8 cellular contexts compared by ENCODE assay signal in the genomic region with DNA sequence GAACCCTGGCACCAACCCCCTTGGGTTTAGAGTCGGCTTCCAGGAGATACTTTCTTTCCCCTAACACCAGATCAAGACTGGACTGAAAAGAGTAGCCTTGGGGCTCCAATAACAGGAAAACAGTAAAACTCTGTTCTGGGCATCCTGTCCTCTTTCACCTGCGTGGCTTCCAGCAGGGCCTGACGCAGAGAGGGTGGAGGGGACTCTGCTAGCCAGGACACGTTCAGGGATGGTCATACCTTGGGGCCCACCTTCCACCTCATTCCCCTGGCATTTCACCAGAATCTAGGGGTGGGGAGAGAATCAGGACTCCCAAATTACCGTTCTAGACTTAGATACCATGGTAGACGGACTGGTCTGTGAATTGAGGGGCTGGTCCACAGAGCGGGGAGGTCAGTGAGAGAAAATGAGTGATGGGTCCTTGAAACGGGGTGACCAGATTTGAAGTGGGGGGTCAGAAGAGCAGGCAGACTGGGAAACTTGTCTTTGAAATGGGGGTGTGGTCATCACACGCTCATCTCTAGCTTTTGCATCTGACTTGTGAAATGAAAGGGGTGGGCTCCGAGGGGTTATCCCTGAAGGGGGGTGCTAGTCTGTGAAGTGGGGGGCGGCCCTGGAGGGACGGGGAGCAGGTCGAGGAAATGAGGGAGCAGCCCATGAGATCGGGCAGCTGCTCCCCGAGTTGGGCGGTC. TPM values are rescaled to one million over a fixed set of nuclear protein-coding genes. Genes with fewer than 3 reads are reported as not detected.
DNase-seq lines count a peak whose midpoint lies in the region; ATAC-seq and TF ChIP-seq lines count a peak whose summit lies in the region.

No MANE protein-coding gene starts in this region.

- H3K36me3 Mint-ChIP-seq in T-helper 17 cell (ENCODE audit: low read depth) = peaks cover 8% of the 10 kb centered on the region

- peaks cover 36% of the 10 kb centered on the region for H3K4me1 Mint-ChIP-seq in T-helper 17 cell

- H3K4me3 Mint-ChIP-seq in T-helper 17 cell = peak overlapping the region; percentile 99

- in situ Hi-C loops in G401 (cut with HindIII; ENCODE audit: low sequenced_read_pairs) = no loop called here

- DNase-seq in G401 (ENCODE audit: low spot score) (peak; percentile 16), T-helper 17 cell (no peak), foreskin keratinocyte (peak; percentile 89 to 95), retinal pigment epithelial cell (ENCODE audit: low read depth) (no peak), cerebellar cortex (ENCODE audit: low spot score) (no peak), NCI-H2081 (lab: John Stamatoyannopoulos, UW) (no peak), SK-N-DZ (ENCODE audit: low spot score) (no peak)

- no peaks in the 10 kb centered on the region for H3K27me3 Mint-ChIP-seq in T-helper 17 cell

- H3K27me3 ChIP-seq in foreskin keratinocyte = no peaks in the 10 kb centered on the region

- TF ChIP-seq CTCF in foreskin keratinocyte (conservative IDR thresholded peaks at IDR 0.05) = no peak
- TF ChIP-seq CTCF in retinal pigment epithelial cell (conservative IDR thresholded peaks at IDR 0.05; ENCODE audit: low read depth, low read length) = no peak

- ATAC-seq in T-helper 17 cell = no peak
- ATAC-seq in foreskin keratinocyte = peak; percentile 69
- ATAC-seq in HG03108 (IDR thresholded peaks at IDR 0.05; ENCODE audit: unreplicated experiment) = no peak

- peak overlapping the region; percentile 82 for H3K4me3 ChIP-seq in retinal pigment epithelial cell (ENCODE audit: low read length)

- H3K4me1 ChIP-seq in foreskin keratinocyte = peaks cover 15% of the 10 kb centered on the region

- H3K27ac ChIP-seq in foreskin keratinocyte = peak overlapping the region; percentile 83

- H3K9me3 ChIP-seq in T-helper 17 cell (ENCODE audit: control insufficient read depth, low read length, poor library complexity, severe bottlenecking) = no peaks in the 10 kb centered on the region

- peak overlapping the region; percentile 98 for H3K27ac Mint-ChIP-seq in T-helper 17 cell

RNA-seq across cellular contexts. Expression of gene PXN, which starts 0.9 kb away (rescaled TPM):
- total RNA-seq in G401 (2014; rRNA removed; shearing (Covaris generic)) = 18.8 and 24.5 TPM in 2 replicates
- total RNA-seq in T-helper 17 cell (100 to 1,000 TPM; 155 to 190 TPM), foreskin keratinocyte (265 and 321 TPM in 2 replicates)
- 219 and 239 TPM in 2 replicates for polyA plus RNA-seq in foreskin keratinocyte
- 13.0 and 14.1 TPM in 2 replicates for polyA plus RNA-seq in SK-N-DZ (2014; cell fraction: cytosol; rRNA removed)
- 8.8 and 15.5 TPM in 2 replicates for polyA plus RNA-seq in SK-N-DZ (2014; cell fraction: nucleus; rRNA removed)

RNA-seq across cellular contexts. Expression of gene RNU4-2, which starts 27.0 kb away (rescaled TPM):
- total RNA-seq in G401 (2014; rRNA removed; shearing (Covaris generic)) = not detected in 2 replicates
- total RNA-seq in T-helper 17 cell (over 10,000 TPM; 12,026 to 15,039 TPM), foreskin keratinocyte (4,915 and 5,654 TPM in 2 replicates)
- polyA plus RNA-seq in foreskin keratinocyte = not detected in 2 replicates
- not detected in 2 replicates for polyA plus RNA-seq in SK-N-DZ (2014; cell fraction: cytosol; rRNA removed)
- polyA plus RNA-seq in SK-N-DZ (2014; cell fraction: nucleus; rRNA removed) = not detected in 2 replicates

RNA-seq across cellular contexts. Expression of gene RNU4-1, which starts 28.4 kb away (rescaled TPM):
- total RNA-seq in G401 (2014; rRNA removed; shearing (Covaris generic)) = not detected in 2 replicates
- total RNA-seq in T-helper 17 cell (1,000 to 10,000 TPM; 2,168 to 2,286 TPM), foreskin keratinocyte (4,069 and 6,144 TPM in 2 replicates)
- polyA plus RNA-seq in foreskin keratinocyte = not detected in 2 replicates
- polyA plus RNA-seq in SK-N-DZ (2014; cell fraction: cytosol; rRNA removed) = not detected in 2 replicates
- polyA plus RNA-seq in SK-N-DZ (2014; cell fraction: nucleus; rRNA removed) = not detected in 2 replicates

RNA-seq across cellular contexts. Expression of gene SIRT4, which starts 37.5 kb away (rescaled TPM):
- 2.9 and 4.6 TPM in 2 replicates for total RNA-seq in G401 (2014; rRNA removed; shearing (Covaris generic))
- total RNA-seq in T-helper 17 cell = 1 to 10 TPM in 1 of 2 donors, under 1 TPM in 1; 0.45 to 1.4 TPM
- 0.49 and 0.54 TPM in 2 replicates for total RNA-seq in foreskin keratinocyte
- 0.54 and 0.73 TPM in 2 replicates for polyA plus RNA-seq in foreskin keratinocyte
- 3.7 and 4.6 TPM in 2 replicates for polyA plus RNA-seq in SK-N-DZ (2014; cell fraction: cytosol; rRNA removed)
- 0.33 and 2.4 TPM in 2 replicates for polyA plus RNA-seq in SK-N-DZ (2014; cell fraction: nucleus; rRNA removed)

Comparison
In these comparisons a context has a peak if more than half of its experiments do, and no peak if none do; other contexts are left out.
1. DNase-seq: peak in G401 (single experiment) and foreskin keratinocyte (2 of 2); none in T-helper 17 cell (0 of 3), retinal pigment epithelial cell (single experiment), cerebellar cortex (single experiment), NCI-H2081 (0 of 2) and SK-N-DZ (single experiment).
2. RNA of gene RNU4-2, which starts 27.0 kb away (total RNA-seq): 12,026 to 15,039 TPM in T-helper 17 cell and 4,915 to 5,654 TPM in foreskin keratinocyte; not detected in G401; every median in the first group is over 1,000 times any median in the second.
3. RNA of gene RNU4-1, which starts 28.4 kb away (total RNA-seq): 4,069 to 6,144 TPM in foreskin keratinocyte and 2,168 to 2,286 TPM in T-helper 17 cell; not detected in G401; every median in the first group is over 1,000 times any median in the second.